ENCODE assay signal across 1 cellular context in genomic region chr17:16261049-16261448, GRCh38.
TF ChIP-seq lines count a peak whose summit lies in the region.

No MANE protein-coding gene starts in this region.

TF ChIP-seq in HepG2, 621 proteins besides CTCF, POLR2A, EP300 and RAD21:
- TF ChIP-seq HNF4A (CRISPR knock-in tag; IDR thresholded peaks at IDR 0.05) (no peak), ZNF792 (CRISPR knock-in tag; IDR thresholded peaks at IDR 0.05) (no peak), ELF4 (CRISPR knock-in tag; IDR thresholded peaks at IDR 0.05; ENCODE audit: borderline replicate concordance) (no peak), AFF4 (CRISPR knock-in tag; IDR thresholded peaks at IDR 0.05) (no peak), ZFP82 (CRISPR knock-in tag; IDR thresholded peaks at IDR 0.05; ENCODE audit: borderline replicate concordance) (no peak), PITX1 (CRISPR knock-in tag; IDR thresholded peaks at IDR 0.05) (no peak), BRCA1 (CRISPR knock-in tag; IDR thresholded peaks at IDR 0.05) (no peak), KDM6A (CRISPR knock-in tag; IDR thresholded peaks at IDR 0.05; ENCODE audit: low read depth) (no peak), ZNF761 (CRISPR knock-in tag; conservative IDR thresholded peaks at IDR 0.05) (no peak)
- TF ChIP-seq, protein P1, sequence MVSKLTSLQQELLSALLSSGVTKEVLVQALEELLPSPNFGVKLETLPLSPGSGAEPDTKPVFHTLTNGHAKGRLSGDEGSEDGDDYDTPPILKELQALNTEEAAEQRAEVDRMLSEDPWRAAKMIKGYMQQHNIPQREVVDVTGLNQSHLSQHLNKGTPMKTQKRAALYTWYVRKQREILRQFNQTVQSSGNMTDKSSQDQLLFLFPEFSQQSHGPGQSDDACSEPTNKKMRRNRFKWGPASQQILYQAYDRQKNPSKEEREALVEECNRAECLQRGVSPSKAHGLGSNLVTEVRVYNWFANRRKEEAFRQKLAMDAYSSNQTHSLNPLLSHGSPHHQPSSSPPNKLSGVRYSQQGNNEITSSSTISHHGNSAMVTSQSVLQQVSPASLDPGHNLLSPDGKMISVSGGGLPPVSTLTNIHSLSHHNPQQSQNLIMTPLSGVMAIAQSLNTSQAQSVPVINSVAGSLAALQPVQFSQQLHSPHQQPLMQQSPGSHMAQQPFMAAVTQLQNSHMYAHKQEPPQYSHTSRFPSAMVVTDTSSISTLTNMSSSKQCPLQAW (CRISPR knock-in tag; IDR thresholded peaks at IDR 0.05): no peak
